1 cellular context compared by ENCODE assay signal in the genomic region with DNA sequence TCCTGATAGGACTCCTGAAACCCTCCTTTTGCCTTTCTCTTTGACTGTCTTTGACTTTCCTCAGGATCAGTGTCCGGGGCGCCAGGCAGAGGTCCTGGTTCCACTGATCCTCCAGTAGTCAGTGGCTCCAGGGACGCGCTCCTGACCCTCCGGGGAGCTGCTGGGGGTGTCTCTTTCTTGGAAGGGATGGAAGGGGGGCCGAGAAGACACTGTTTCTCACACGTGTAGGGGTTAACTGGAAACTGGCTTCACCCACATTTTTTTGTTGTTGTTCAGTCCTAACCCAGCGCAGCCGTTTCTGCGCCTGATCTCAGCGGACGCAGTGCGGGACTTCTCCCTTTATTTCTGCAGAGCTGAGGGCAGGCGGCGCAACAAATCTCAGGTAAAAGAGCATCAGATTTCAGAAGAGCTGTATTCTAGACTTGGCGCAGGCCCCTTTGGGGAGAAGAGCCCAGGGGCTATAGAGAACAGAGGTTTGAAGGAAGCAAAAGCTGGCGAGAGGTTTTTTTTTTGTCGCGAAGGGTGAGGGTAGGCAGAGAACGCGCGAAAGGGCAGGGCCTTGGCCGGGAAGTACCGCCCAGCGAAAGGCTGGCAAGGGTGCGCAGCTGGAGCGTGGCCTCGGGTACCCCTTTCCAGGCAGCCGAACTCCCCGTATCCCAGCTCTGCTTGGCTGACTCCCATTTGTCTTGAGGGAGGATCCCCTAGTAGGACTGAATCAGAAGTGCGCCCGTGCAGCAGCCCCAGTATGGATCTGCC.
TF ChIP-seq lines count a peak whose summit lies in the region.

No MANE protein-coding gene starts in this region.

TF ChIP-seq in HEK293T, 16 proteins besides CTCF, POLR2A, EP300 and RAD21:
- TF ChIP-seq FOXK2 (IDR thresholded peaks at IDR 0.05) = no peak
- no peak for TF ChIP-seq L3MBTL2 (conservative IDR thresholded peaks at IDR 0.05)
- TF ChIP-seq ELF4 (IDR thresholded peaks at IDR 0.05) = no peak
- no peak for TF ChIP-seq ZNF384 (IDR thresholded peaks at IDR 0.05)
- TF ChIP-seq SUZ12 (IDR thresholded peaks at IDR 0.05) = no peak
- TF ChIP-seq CTBP1 (IDR thresholded peaks at IDR 0.05; ENCODE audit: borderline replicate concordance) = no peak
- TF ChIP-seq ARNT (IDR thresholded peaks at IDR 0.05) = no peak
- no peak for TF ChIP-seq SP1 (IDR thresholded peaks at IDR 0.05)
- no peak for TF ChIP-seq TARDBP (IDR thresholded peaks at IDR 0.05)
- TF ChIP-seq FOXA1 (IDR thresholded peaks at IDR 0.05) = no peak
- TF ChIP-seq HDGF (IDR thresholded peaks at IDR 0.05; ENCODE audit: borderline replicate concordance) = no peak
- TF ChIP-seq BHLHE40 (IDR thresholded peaks at IDR 0.05; ENCODE audit: borderline replicate concordance) = no peak
- no peak for TF ChIP-seq LEF1 (IDR thresholded peaks at IDR 0.05; ENCODE audit: borderline replicate concordance)
- no peak for TF ChIP-seq FOXM1 (IDR thresholded peaks at IDR 0.05; ENCODE audit: borderline replicate concordance)
- TF ChIP-seq NFRKB (IDR thresholded peaks at IDR 0.05) = no peak
- TF ChIP-seq, protein P1, sequence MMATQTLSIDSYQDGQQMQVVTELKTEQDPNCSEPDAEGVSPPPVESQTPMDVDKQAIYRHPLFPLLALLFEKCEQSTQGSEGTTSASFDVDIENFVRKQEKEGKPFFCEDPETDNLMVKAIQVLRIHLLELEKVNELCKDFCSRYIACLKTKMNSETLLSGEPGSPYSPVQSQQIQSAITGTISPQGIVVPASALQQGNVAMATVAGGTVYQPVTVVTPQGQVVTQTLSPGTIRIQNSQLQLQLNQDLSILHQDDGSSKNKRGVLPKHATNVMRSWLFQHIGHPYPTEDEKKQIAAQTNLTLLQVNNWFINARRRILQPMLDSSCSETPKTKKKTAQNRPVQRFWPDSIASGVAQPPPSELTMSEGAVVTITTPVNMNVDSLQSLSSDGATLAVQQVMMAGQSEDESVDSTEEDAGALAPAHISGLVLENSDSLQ (IDR thresholded peaks at IDR 0.05) = no peak
